ENCODE assay signal across 18 cellular contexts in genomic region chr4:26937136-26937535, GRCh38.
DNase-seq lines count a peak whose midpoint lies in the region; ATAC-seq and TF ChIP-seq lines count a peak whose summit lies in the region.
"Had no signal": no experiment of that assay in that cellular context is flagged by ENCODE, and none has a peak within 500 bp of the region (broad histone marks: within the 10 kb centered on the region; RNA-seq: fewer than 3 reads in every experiment).

No MANE protein-coding gene starts in this region.

- DNase-seq in Kasumi-1 (lab: John Stamatoyannopoulos, UW): peak; percentile 52 to 66
- DNase-seq in lower lobe of right lung: no peak
- no peak for DNase-seq in prostate gland (ENCODE audit: low spot score)
- DNase-seq in left colon: no peak
- no peak for DNase-seq in sciatic nerve (ENCODE audit: low spot score)
- DNase-seq in HPDE6-E6E7 (ENCODE audit: extremely low spot score): no peak
- DNase-seq: activated CD4-positive, alpha-beta T cell treated with anti-CD3 and anti-CD28 coated beads, Interleukin-2, amount 10 ng/mL, durations not matched to agents 7 days and 5 days; activated gamma-delta T cell; GOT3; hypothalamus; NCI-H345; stimulated activated CD4-positive, alpha-beta T cell treated with anti-CD3 and anti-CD28 coated beads, Interleukin-4, amount 100 ng/mL, for 24 hours had no signal

- intact Hi-C loops in lower lobe of right lung (cut with DNase I) (no loop called here), prostate gland (cut with DNase I) (no loop called here), left colon (cut with DNase I, micrococcal nuclease) (no loop called here), sciatic nerve (cut with DNase I) (no loop called here)

- H3K36me3 ChIP-seq in lower lobe of right lung: no peaks in the 10 kb centered on the region
- no peaks in the 10 kb centered on the region for H3K36me3 ChIP-seq in prostate gland
- H3K36me3 ChIP-seq: SJSA1 had no signal

- H3K4me3 ChIP-seq in lower lobe of right lung (no peak overlapping the region), prostate gland (no peak overlapping the region)
- H3K4me3 ChIP-seq: lung, SJSA1 had no signal

- H3K4me1 ChIP-seq in lower lobe of right lung: peaks cover 37% of the 10 kb centered on the region
- no peaks in the 10 kb centered on the region for H3K4me1 ChIP-seq in prostate gland (replicated peaks)
- H3K4me1 ChIP-seq: parathyroid adenoma, SJSA1 had no signal

- no peak overlapping the region for H3K27ac ChIP-seq in lower lobe of right lung
- H3K27ac ChIP-seq in prostate gland: no peak overlapping the region
- H3K27ac ChIP-seq: epithelial cell of prostate, parathyroid adenoma, SJSA1 had no signal

- H3K27me3 ChIP-seq in lower lobe of right lung (ENCODE audit: low read depth) (no peaks in the 10 kb centered on the region), prostate gland (replicated peaks; ENCODE audit: insufficient read depth) (no peaks in the 10 kb centered on the region)
- H3K27me3 ChIP-seq: SJSA1 had no signal

- 85% methylated on average over 2 of the region's 2 CpGs for WGBS in prostate gland

- H3K9me3 ChIP-seq in lower lobe of right lung (no peaks in the 10 kb centered on the region), prostate gland (no peaks in the 10 kb centered on the region)
- H3K9me3 ChIP-seq: SJSA1 had no signal

- ATAC-seq in GM18511 (IDR thresholded peaks at IDR 0.05; ENCODE audit: unreplicated experiment) (peak; percentile 84), GM21717 (IDR thresholded peaks at IDR 0.05; ENCODE audit: unreplicated experiment) (peak; percentile 74), lower lobe of right lung (peak; percentile 57 to 78), left colon (no peak), sciatic nerve (no peak)

- TF ChIP-seq CTCF in lower lobe of right lung (IDR thresholded peaks at IDR 0.05) (no peak), prostate gland (IDR thresholded peaks at IDR 0.05) (no peak)

- no peak for TF ChIP-seq POLR2A in prostate gland (IDR thresholded peaks at IDR 0.05)

Comparison
In these comparisons a context has a peak if more than half of its experiments do, and no peak if none do; other contexts are left out.
1. ATAC-seq: peak in GM18511 (single experiment), GM21717 (single experiment) and lower lobe of right lung (2 of 2); none in left colon (single experiment) and sciatic nerve (single experiment).
2. DNase-seq: peak in Kasumi-1 (2 of 2); none in lower lobe of right lung (single experiment), prostate gland (single experiment), left colon (0 of 2), sciatic nerve (single experiment) and HPDE6-E6E7 (single experiment).